In genomic region chr20:33901132-33901523, GRCh38 we compare ENCODE assay signal across 20 cellular contexts.
"Had no signal": no experiment of that assay in that cellular context is flagged by ENCODE, and none has a peak within 500 bp of the region (broad histone marks: within the 10 kb centered on the region; RNA-seq: fewer than 3 reads in every experiment).

No MANE protein-coding gene starts in this region.

- DNase-seq: effector memory CD8-positive, alpha-beta T cell; gastrocnemius medialis; heart right ventricle; hypothalamus; kidney glomerular epithelial cell; mucosa of descending colon; naive thymus-derived CD8-positive, alpha-beta T cell; occipital lobe; posterior cingulate gyrus; sigmoid colon; stimulated activated CD4-positive, alpha-beta T cell treated with anti-CD3 and anti-CD28 coated beads, Interleukin-2, amount 100 ng/mL, for 24 hours; stimulated activated CD4-positive, alpha-beta T cell treated with anti-CD3 and anti-CD28 coated beads, Interleukin-4, amount 100 ng/mL, for 4 hours; stimulated activated naive B cell treated with anti-CD40 and anti-IgM and Interleukin-4, amounts not matched to agents 10 μg/mL and 1 μg/mL and 100 μg/mL, for 72 hours; stomach; substantia nigra; transverse colon had no signal

- H3K36me3 ChIP-seq: esophagus muscularis mucosa, gastrocnemius medialis, heart right ventricle, sigmoid colon, stomach, thoracic aorta, transverse colon had no signal

- ATAC-seq: effector memory CD8-positive, alpha-beta T cell; gastrocnemius medialis; heart right ventricle; mucosa of descending colon; naive thymus-derived CD8-positive, alpha-beta T cell; stimulated activated naive B cell treated with anti-CD40 and anti-IgM and Interleukin-4, amounts not matched to agents 10 μg/mL and 1 μg/mL and 100 μg/mL, for 72 hours had no signal

- H3K9me3 Mint-ChIP-seq: effector memory CD8-positive, alpha-beta T cell; naive thymus-derived CD8-positive, alpha-beta T cell; stimulated activated naive B cell treated with anti-CD40 and anti-IgM and Interleukin-4, amounts not matched to agents 10 μg/mL and 1 μg/mL and 100 μg/mL, for 72 hours had no signal

- H3K4me3 Mint-ChIP-seq: effector memory CD8-positive, alpha-beta T cell; naive thymus-derived CD8-positive, alpha-beta T cell; stimulated activated naive B cell treated with anti-CD40 and anti-IgM and Interleukin-4, amounts not matched to agents 10 μg/mL and 1 μg/mL and 100 μg/mL, for 72 hours had no signal

- H3K4me1 Mint-ChIP-seq: naive thymus-derived CD8-positive, alpha-beta T cell; stimulated activated naive B cell treated with anti-CD40 and anti-IgM and Interleukin-4, amounts not matched to agents 10 μg/mL and 1 μg/mL and 100 μg/mL, for 72 hours had no signal

- H3K9me3 ChIP-seq: esophagus muscularis mucosa, gastrocnemius medialis, heart right ventricle, mucosa of descending colon, sigmoid colon, stomach, thoracic aorta, transverse colon had no signal

- H3K27ac Mint-ChIP-seq: stimulated activated naive B cell treated with anti-CD40 and anti-IgM and Interleukin-4, amounts not matched to agents 10 μg/mL and 1 μg/mL and 100 μg/mL, for 72 hours had no signal

- H3K4me1 ChIP-seq: gastrocnemius medialis, heart right ventricle, stomach, transverse colon had no signal

- H3K27ac ChIP-seq: epithelial cell of prostate, esophagus muscularis mucosa, gastrocnemius medialis, heart right ventricle, sigmoid colon, skin epidermis, stomach, thoracic aorta, transverse colon had no signal

- H3K4me3 ChIP-seq: esophagus muscularis mucosa, gastrocnemius medialis, heart right ventricle, mucosa of descending colon, sigmoid colon, skin epidermis, stomach, thoracic aorta, transverse colon had no signal

- H3K36me3 Mint-ChIP-seq: naive thymus-derived CD8-positive, alpha-beta T cell; stimulated activated naive B cell treated with anti-CD40 and anti-IgM and Interleukin-4, amounts not matched to agents 10 μg/mL and 1 μg/mL and 100 μg/mL, for 72 hours had no signal

- H3K27me3 ChIP-seq: sigmoid colon, stomach, transverse colon had no signal
